In the genomic region with DNA sequence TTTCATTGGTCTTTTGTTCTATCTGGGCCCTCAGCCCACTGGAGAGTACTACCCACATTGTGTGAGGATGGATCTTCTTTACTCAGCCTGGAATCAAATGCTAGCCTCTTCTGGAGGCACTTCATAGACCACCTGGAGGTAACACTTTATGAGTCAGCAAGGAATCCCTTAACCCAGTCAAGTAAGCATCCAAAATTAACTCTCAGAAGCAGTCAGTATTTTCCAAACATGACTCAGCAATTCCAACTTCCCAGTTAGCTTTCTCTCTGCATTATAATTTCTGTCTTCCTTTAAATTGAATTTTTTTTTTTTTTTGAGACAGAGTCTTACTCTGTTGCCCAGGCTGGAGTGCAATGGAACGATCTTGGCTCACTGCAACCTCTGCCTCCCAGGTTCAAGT, we compare ENCODE assay signal across 1 cellular context.
A peak's percentile ranks its signal among the peaks of the same experiment; 100 is the strongest.
TF ChIP-seq lines count a peak whose summit lies in the region.

No MANE protein-coding gene starts in this region.

TF ChIP-seq in K562, 482 proteins besides CTCF, POLR2A, EP300 and RAD21 (continued from another document):
- TF ChIP-seq, protein P1, sequence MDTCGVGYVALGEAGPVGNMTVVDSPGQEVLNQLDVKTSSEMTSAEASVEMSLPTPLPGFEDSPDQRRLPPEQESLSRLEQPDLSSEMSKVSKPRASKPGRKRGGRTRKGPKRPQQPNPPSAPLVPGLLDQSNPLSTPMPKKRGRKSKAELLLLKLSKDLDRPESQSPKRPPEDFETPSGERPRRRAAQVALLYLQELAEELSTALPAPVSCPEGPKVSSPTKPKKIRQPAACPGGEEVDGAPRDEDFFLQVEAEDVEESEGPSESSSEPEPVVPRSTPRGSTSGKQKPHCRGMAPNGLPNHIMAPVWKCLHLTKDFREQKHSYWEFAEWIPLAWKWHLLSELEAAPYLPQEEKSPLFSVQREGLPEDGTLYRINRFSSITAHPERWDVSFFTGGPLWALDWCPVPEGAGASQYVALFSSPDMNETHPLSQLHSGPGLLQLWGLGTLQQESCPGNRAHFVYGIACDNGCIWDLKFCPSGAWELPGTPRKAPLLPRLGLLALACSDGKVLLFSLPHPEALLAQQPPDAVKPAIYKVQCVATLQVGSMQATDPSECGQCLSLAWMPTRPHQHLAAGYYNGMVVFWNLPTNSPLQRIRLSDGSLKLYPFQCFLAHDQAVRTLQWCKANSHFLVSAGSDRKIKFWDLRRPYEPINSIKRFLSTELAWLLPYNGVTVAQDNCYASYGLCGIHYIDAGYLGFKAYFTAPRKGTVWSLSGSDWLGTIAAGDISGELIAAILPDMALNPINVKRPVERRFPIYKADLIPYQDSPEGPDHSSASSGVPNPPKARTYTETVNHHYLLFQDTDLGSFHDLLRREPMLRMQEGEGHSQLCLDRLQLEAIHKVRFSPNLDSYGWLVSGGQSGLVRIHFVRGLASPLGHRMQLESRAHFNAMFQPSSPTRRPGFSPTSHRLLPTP (IDR thresholded peaks at IDR 0.05; ENCODE audit: borderline replicate concordance, extremely low read depth, insufficient read length), result no peak
- no peak for TF ChIP-seq SMAD4 (CRISPR knock-in tag; conservative IDR thresholded peaks at IDR 0.05)
- no peak for TF ChIP-seq ZNF408 (CRISPR knock-in tag; IDR thresholded peaks at IDR 0.05; ENCODE audit: low read depth)
- no peak for TF ChIP-seq PHTF2 (CRISPR knock-in tag; IDR thresholded peaks at IDR 0.05)
- no peak for TF ChIP-seq ZNF780A (CRISPR knock-in tag; IDR thresholded peaks at IDR 0.05)
- TF ChIP-seq, protein P2, sequence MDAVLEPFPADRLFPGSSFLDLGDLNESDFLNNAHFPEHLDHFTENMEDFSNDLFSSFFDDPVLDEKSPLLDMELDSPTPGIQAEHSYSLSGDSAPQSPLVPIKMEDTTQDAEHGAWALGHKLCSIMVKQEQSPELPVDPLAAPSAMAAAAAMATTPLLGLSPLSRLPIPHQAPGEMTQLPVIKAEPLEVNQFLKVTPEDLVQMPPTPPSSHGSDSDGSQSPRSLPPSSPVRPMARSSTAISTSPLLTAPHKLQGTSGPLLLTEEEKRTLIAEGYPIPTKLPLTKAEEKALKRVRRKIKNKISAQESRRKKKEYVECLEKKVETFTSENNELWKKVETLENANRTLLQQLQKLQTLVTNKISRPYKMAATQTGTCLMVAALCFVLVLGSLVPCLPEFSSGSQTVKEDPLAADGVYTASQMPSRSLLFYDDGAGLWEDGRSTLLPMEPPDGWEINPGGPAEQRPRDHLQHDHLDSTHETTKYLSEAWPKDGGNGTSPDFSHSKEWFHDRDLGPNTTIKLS (IDR thresholded peaks at IDR 0.05; ENCODE audit: borderline replicate concordance, low read depth), result no peak
- no peak for TF ChIP-seq KDM4B (IDR thresholded peaks at IDR 0.05; ENCODE audit: borderline replicate concordance in 2 of 2, low read depth in 1 of 2)
- TF ChIP-seq MAFG (tag; conservative IDR thresholded peaks at IDR 0.05), result peak; percentile 86
- TF ChIP-seq SMAD1 (IDR thresholded peaks at IDR 0.05; ENCODE audit: low read depth, low read length, partially characterized antibody), result no peak
- TF ChIP-seq, protein P3, sequence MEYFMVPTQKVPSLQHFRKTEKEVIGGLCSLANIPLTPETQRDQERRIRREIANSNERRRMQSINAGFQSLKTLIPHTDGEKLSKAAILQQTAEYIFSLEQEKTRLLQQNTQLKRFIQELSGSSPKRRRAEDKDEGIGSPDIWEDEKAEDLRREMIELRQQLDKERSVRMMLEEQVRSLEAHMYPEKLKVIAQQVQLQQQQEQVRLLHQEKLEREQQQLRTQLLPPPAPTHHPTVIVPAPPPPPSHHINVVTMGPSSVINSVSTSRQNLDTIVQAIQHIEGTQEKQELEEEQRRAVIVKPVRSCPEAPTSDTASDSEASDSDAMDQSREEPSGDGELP (CRISPR knock-in tag; IDR thresholded peaks at IDR 0.05; ENCODE audit: borderline replicate concordance), result no peak
- no peak for TF ChIP-seq GATAD2B (IDR thresholded peaks at IDR 0.05; ENCODE audit: borderline replicate concordance)
- TF ChIP-seq ZNF316 (IDR thresholded peaks at IDR 0.05), result peak; percentile 75
- TF ChIP-seq MAZ (CRISPR knock-in tag; conservative IDR thresholded peaks at IDR 0.05 in 1 of 2, IDR thresholded peaks at IDR 0.05 in 1 of 2), result no peak
- peak; percentile 60 for TF ChIP-seq NFE2 (IDR thresholded peaks at IDR 0.05; ENCODE audit: low read depth)
- TF ChIP-seq MAFF (IDR thresholded peaks at IDR 0.05; ENCODE audit: low read length), result peak; percentile 62; the same call in 1 of the 2 replicates
- no peak for TF ChIP-seq FOSL1 (tag; conservative IDR thresholded peaks at IDR 0.05)
- no peak for TF ChIP-seq TSHZ1 (CRISPR knock-in tag; IDR thresholded peaks at IDR 0.05)
- peak; percentile 73 for TF ChIP-seq C11orf30 (IDR thresholded peaks at IDR 0.05; ENCODE audit: low read depth)
- no peak for TF ChIP-seq KDM5B (IDR thresholded peaks at IDR 0.05; ENCODE audit: insufficient replicate concordance, low read depth, low read length)
TF ChIP-seq in K562: peak in this region for 8.
